ENCODE assay signal across 1 cellular context in genomic region chr16:57966986-57967385, GRCh38.
TF ChIP-seq lines count a peak whose summit lies in the region.

No MANE protein-coding gene starts in this region.

TF ChIP-seq in H1, 55 proteins besides CTCF, POLR2A, EP300 and RAD21:
- TF ChIP-seq POU5F1 (IDR thresholded peaks at IDR 0.05; ENCODE audit: low read depth, low read length) (no peak), TCF12 (IDR thresholded peaks at IDR 0.05; ENCODE audit: low read depth, low read length) (no peak), RFX5 (IDR thresholded peaks at IDR 0.05; ENCODE audit: borderline replicate concordance, low read depth, low read length) (no peak), USF2 (IDR thresholded peaks at IDR 0.05; ENCODE audit: low read length) (no peak), GABPA (IDR thresholded peaks at IDR 0.05; ENCODE audit: borderline replicate concordance, insufficient read depth, low read length) (no peak), NRF1 (IDR thresholded peaks at IDR 0.05; ENCODE audit: low read depth, low read length) (no peak)
